20 cellular contexts compared by ENCODE assay signal in the genomic region with DNA sequence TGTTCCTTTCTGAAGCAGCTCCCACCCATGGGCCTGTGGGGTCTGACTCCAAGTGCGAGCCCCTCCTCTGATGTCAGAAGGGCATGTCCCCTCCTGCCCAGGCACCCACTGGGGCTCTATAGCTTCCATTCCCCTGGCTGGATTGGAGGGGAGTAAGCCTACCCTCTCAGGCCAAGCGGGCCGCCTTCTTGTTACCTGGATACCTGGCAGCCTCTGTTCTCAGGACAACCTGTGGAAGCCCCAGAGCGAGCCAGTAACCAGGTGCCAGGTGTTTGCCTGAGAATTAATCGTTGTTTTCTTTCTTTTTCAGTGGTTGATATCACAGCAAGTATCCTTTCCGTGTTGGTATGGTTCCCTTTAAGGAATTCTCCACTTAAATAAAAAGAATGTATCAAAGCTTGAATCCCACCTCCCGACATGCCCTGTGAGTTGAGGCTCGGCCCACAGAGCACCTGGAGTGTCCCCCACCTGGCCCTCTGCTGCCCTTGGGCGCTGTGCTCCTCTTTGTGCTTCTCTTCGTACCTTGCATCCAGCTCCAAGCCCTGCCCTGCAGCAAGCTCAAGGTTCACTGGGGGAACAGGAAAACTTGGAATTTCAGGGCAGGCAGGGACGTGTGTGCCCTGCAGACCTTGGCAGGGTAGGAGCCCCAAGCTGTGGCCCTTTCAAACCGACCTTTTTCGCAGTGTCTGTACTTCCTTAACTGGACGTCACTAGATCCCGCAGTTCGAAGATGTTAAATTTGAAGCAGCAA. TPM values are rescaled to one million over a fixed set of nuclear protein-coding genes. Genes with fewer than 3 reads are reported as not detected.
DNase-seq lines count a peak whose midpoint lies in the region; ATAC-seq, FAIRE-seq and TF ChIP-seq lines count a peak whose summit lies in the region.
"Had no signal": no experiment of that assay in that cellular context is flagged by ENCODE, and none has a peak within 500 bp of the region (broad histone marks: within the 10 kb centered on the region; RNA-seq: fewer than 3 reads in every experiment).

No MANE protein-coding gene starts in this region.

- no peak for TF ChIP-seq CTCF in activated CD8-positive, alpha-beta T cell treated with anti-CD3 and anti-CD28 coated beads for 36 hours (IDR thresholded peaks at IDR 0.05)

- H3K9me3 Mint-ChIP-seq in activated CD8-positive, alpha-beta T cell treated with anti-CD3 and anti-CD28 coated beads for 36 hours = no peaks in the 10 kb centered on the region
- H3K9me3 Mint-ChIP-seq in activated T-cell treated with anti-CD3 and anti-CD28 coated beads, Interleukin-2, amount 50 U/mL, for 24 hours = no peaks in the 10 kb centered on the region
- H3K9me3 Mint-ChIP-seq: activated CD4-positive, alpha-beta memory T cell treated with anti-CD3 and anti-CD28 coated beads, Interleukin-2, amount 10 ng/mL, durations not matched to agents 7 days and 5 days; activated naive CD4-positive, alpha-beta T cell treated with anti-CD3 and anti-CD28 coated beads, Interleukin-2, amount 50 U/mL, for 24 hours; T-helper 2 cell treated with Interferon-gamma antibody and Interleukin-4, amounts not matched to agents 5 μg/mL and 100 μg/mL, for 36 hours had no signal

- FAIRE-seq in small intestine (lab: Jason Lieb, UNC) = no peak
- FAIRE-seq: endothelial cell of umbilical vein, frontal cortex had no signal

- peak overlapping the region; percentile 90 to 92 for H3K27ac ChIP-seq in small intestine (ENCODE audit: low read depth in 1 of 2, low read length in 1 of 2)
- H3K27ac ChIP-seq: brain microvascular endothelial cell, colonic mucosa, tibial nerve had no signal

- no peaks in the 10 kb centered on the region for H3K4me1 ChIP-seq in small intestine (ENCODE audit: control insufficient read depth in 2 of 2, insufficient read depth in 1 of 2, low read depth in 1 of 2, low read length in 1 of 2)
- H3K4me1 ChIP-seq: colonic mucosa, tibial nerve had no signal

- peak overlapping the region; percentile 52 for H3K27ac Mint-ChIP-seq in activated CD8-positive, alpha-beta T cell treated with anti-CD3 and anti-CD28 coated beads for 36 hours
- no peak overlapping the region for H3K27ac Mint-ChIP-seq in activated T-cell treated with anti-CD3 and anti-CD28 coated beads, Interleukin-2, amount 50 U/mL, for 24 hours
- H3K27ac Mint-ChIP-seq: activated CD4-positive, alpha-beta memory T cell treated with anti-CD3 and anti-CD28 coated beads, Interleukin-2, amount 10 ng/mL, durations not matched to agents 7 days and 5 days; activated naive CD4-positive, alpha-beta T cell treated with anti-CD3 and anti-CD28 coated beads, Interleukin-2, amount 50 U/mL, for 24 hours; T-helper 2 cell treated with Interferon-gamma antibody and Interleukin-4, amounts not matched to agents 5 μg/mL and 100 μg/mL, for 36 hours had no signal

- H3K9me3 ChIP-seq in small intestine (ENCODE audit: control insufficient read depth, low read depth) = no peaks in the 10 kb centered on the region
- H3K9me3 ChIP-seq: colonic mucosa, tibial nerve had no signal

- H3K36me3 ChIP-seq in H7 (replicated peaks; ENCODE audit: control insufficient read depth, insufficient read depth, low read length) = peaks cover 25% of the 10 kb centered on the region
- H3K36me3 ChIP-seq in small intestine (ENCODE audit: control insufficient read depth in 2 of 2, insufficient read depth in 2 of 2, low read length in 2 of 2) = peaks cover 4 to 16% of the 10 kb centered on the region in 2 donors

- DNase-seq in H7 (peak; percentile 39), small intestine (peak; percentile 91), NCI-H446 treated with DMSO at 0.1 percent for 48 hours (lab: John Stamatoyannopoulos, UW) (no peak), NCI-H1417 treated with DMSO at 0.1 percent for 48 hours (lab: John Stamatoyannopoulos, UW) (no peak)
- no peak for DNase-seq in activated CD8-positive, alpha-beta T cell treated with anti-CD3 and anti-CD28 coated beads for 36 hours
- DNase-seq in activated T-cell treated with anti-CD3 and anti-CD28 coated beads, Interleukin-2, amount 50 U/mL, for 24 hours = no peak
- DNase-seq: activated CD4-positive, alpha-beta memory T cell treated with anti-CD3 and anti-CD28 coated beads, Interleukin-2, amount 10 ng/mL, durations not matched to agents 7 days and 5 days; activated T-cell treated with anti-CD3 and anti-CD28 coated beads, Interleukin-2, amount 50 U/mL, for 1 hour; brain microvascular endothelial cell; colonic mucosa; DND-41; NCI-H1930; NCI-H345; right cardiac atrium had no signal

- H3K27me3 ChIP-seq in H7 (ENCODE audit: control insufficient read depth, insufficient read depth, low read length) (no peaks in the 10 kb centered on the region), small intestine (ENCODE audit: control insufficient read depth in 2 of 2, insufficient read depth in 2 of 2, low read length in 2 of 2) (no peaks in the 10 kb centered on the region)
- H3K27me3 ChIP-seq: brain microvascular endothelial cell, colonic mucosa, tibial nerve had no signal

- peaks cover 10% of the 10 kb centered on the region for H3K36me3 Mint-ChIP-seq in activated CD8-positive, alpha-beta T cell treated with anti-CD3 and anti-CD28 coated beads for 36 hours (ENCODE audit: low read depth)
- H3K36me3 Mint-ChIP-seq in activated T-cell treated with anti-CD3 and anti-CD28 coated beads, Interleukin-2, amount 50 U/mL, for 24 hours (ENCODE audit: low read depth) = peaks cover 78% of the 10 kb centered on the region

- H3K27me3 Mint-ChIP-seq in activated CD8-positive, alpha-beta T cell treated with anti-CD3 and anti-CD28 coated beads for 36 hours = no peaks in the 10 kb centered on the region
- no peaks in the 10 kb centered on the region for H3K27me3 Mint-ChIP-seq in activated T-cell treated with anti-CD3 and anti-CD28 coated beads, Interleukin-2, amount 50 U/mL, for 24 hours
- H3K27me3 Mint-ChIP-seq: activated CD4-positive, alpha-beta memory T cell treated with anti-CD3 and anti-CD28 coated beads, Interleukin-2, amount 10 ng/mL, durations not matched to agents 7 days and 5 days; activated naive CD4-positive, alpha-beta T cell treated with anti-CD3 and anti-CD28 coated beads, Interleukin-2, amount 50 U/mL, for 24 hours had no signal

- WGBS in small intestine, 3 donors = 20 to 67% (median 35%) methylated on average over 16 of the region's 16 CpGs

- intact Hi-C loops in activated CD8-positive, alpha-beta T cell treated with anti-CD3 and anti-CD28 coated beads for 36 hours (cut with micrococcal nuclease) = no loop called here

- peaks cover 3% of the 10 kb centered on the region for H3K4me1 Mint-ChIP-seq in activated CD8-positive, alpha-beta T cell treated with anti-CD3 and anti-CD28 coated beads for 36 hours (ENCODE audit: low read depth)
- H3K4me1 Mint-ChIP-seq in activated T-cell treated with anti-CD3 and anti-CD28 coated beads, Interleukin-2, amount 50 U/mL, for 24 hours (ENCODE audit: low read depth) = no peaks in the 10 kb centered on the region

- POLR2A ChIA-PET in activated CD8-positive, alpha-beta T cell treated with anti-CD3 and anti-CD28 coated beads for 36 hours (lab: Charles Lee) = no interaction called here

- ATAC-seq in activated CD8-positive, alpha-beta T cell treated with anti-CD3 and anti-CD28 coated beads for 36 hours = no peak
- peak; percentile 67 for ATAC-seq in esophagus mucosa
- ATAC-seq: right cardiac atrium had no signal

- H3K4me3 Mint-ChIP-seq in activated CD8-positive, alpha-beta T cell treated with anti-CD3 and anti-CD28 coated beads for 36 hours = no peak overlapping the region
- H3K4me3 Mint-ChIP-seq in activated T-cell treated with anti-CD3 and anti-CD28 coated beads, Interleukin-2, amount 50 U/mL, for 24 hours = no peak overlapping the region
- H3K4me3 Mint-ChIP-seq: activated CD4-positive, alpha-beta memory T cell treated with anti-CD3 and anti-CD28 coated beads, Interleukin-2, amount 10 ng/mL, durations not matched to agents 7 days and 5 days; activated naive CD4-positive, alpha-beta T cell treated with anti-CD3 and anti-CD28 coated beads, Interleukin-2, amount 50 U/mL, for 24 hours; T-helper 2 cell treated with Interferon-gamma antibody and Interleukin-4, amounts not matched to agents 5 μg/mL and 100 μg/mL, for 36 hours had no signal

- H3K4me3 ChIP-seq in H7 (ENCODE audit: insufficient read depth, low read depth, low read length) = no peak overlapping the region
- no peak overlapping the region for H3K4me3 ChIP-seq in small intestine (ENCODE audit: low read depth in 1 of 2, low read length in 2 of 2)
- H3K4me3 ChIP-seq: colonic mucosa, tibial nerve had no signal

- CTCF ChIA-PET in activated CD8-positive, alpha-beta T cell treated with anti-CD3 and anti-CD28 coated beads for 36 hours (lab: Charles Lee) = no interaction called here

RNA-seq across cellular contexts. Expression of a gene that starts 15.0 kb away (rescaled TPM):
- total RNA-seq in H7 (2014; rRNA removed; shearing (Covaris generic)) = 39.9 and 43.3 TPM in 2 replicates
- total RNA-seq in activated CD8-positive, alpha-beta T cell treated with anti-CD3 and anti-CD28 coated beads for 36 hours = 10 to 100 TPM; 38.4 to 39.4 TPM
- 33.4 TPM for total RNA-seq in esophagus mucosa
- polyA plus RNA-seq in small intestine = 10 to 100 TPM; 11.6 to 22.0 (median 15.2) TPM

RNA-seq across cellular contexts. Expression of a gene that starts 15.3 kb away (rescaled TPM):
- 43.7 and 44.4 TPM in 2 replicates for total RNA-seq in H7 (2014; rRNA removed; shearing (Covaris generic))
- total RNA-seq in activated CD8-positive, alpha-beta T cell treated with anti-CD3 and anti-CD28 coated beads for 36 hours = 10 to 100 TPM; 42.8 to 51.3 TPM
- total RNA-seq in esophagus mucosa = 26.5 TPM
- polyA plus RNA-seq in small intestine = 10 to 100 TPM; 32.9 to 66.4 (median 43.0) TPM

Comparison
In these comparisons a context has a peak if more than half of its experiments do, and no peak if none do; other contexts are left out.
1. DNase-seq: peak in H7 (single experiment) and small intestine (single experiment); none in activated CD8-positive, alpha-beta T cell treated with anti-CD3 and anti-CD28 coated beads for 36 hours (single experiment), NCI-H446 treated with DMSO at 0.1 percent for 48 hours (single experiment), activated T-cell treated with anti-CD3 and anti-CD28 coated beads, Interleukin-2, amount 50 U/mL, for 24 hours (single experiment) and NCI-H1417 treated with DMSO at 0.1 percent for 48 hours (single experiment).